ENCODE assay signal across 8 cellular contexts in genomic region chrX:137051978-137052640, GRCh38. TPM values are rescaled to one million over a fixed set of nuclear protein-coding genes. Genes with fewer than 3 reads are reported as not detected.
DNase-seq lines count a peak whose midpoint lies in the region; ATAC-seq and TF ChIP-seq lines count a peak whose summit lies in the region.

No MANE protein-coding gene starts in this region.

- no peak for TF ChIP-seq POLR2A in sigmoid colon (IDR thresholded peaks at IDR 0.05)

- 2 to 4% methylated on average over 37 of the region's 37 CpGs for WGBS in sigmoid colon, 2 donors

- H3K4me3 Mint-ChIP-seq in T-cell = peak overlapping the region; percentile 81 to 87 (median 83)

- H3K27me3 ChIP-seq in adipocyte (replicated peaks; ENCODE audit: control insufficient read depth, insufficient read depth, low read length) (peaks cover 66% of the 10 kb centered on the region), sigmoid colon (no peaks in the 10 kb centered on the region)

- peak; percentile 21 to 67 (median 46) for TF ChIP-seq CTCF in sigmoid colon (IDR thresholded peaks at IDR 0.05)

- intact Hi-C loops in sigmoid colon (cut with DNase I) = loop anchor here (2.0 kb wide), 1 partner anchor 97 kb away; no protein-coding TSS in a partner anchor

- DNase-seq in GM03348 (ENCODE audit: low spot score) (peak; percentile 79), H4 (ENCODE audit: low spot score) (peak; percentile 40), LoVo (ENCODE audit: low spot score) (peak; percentile 20), T-cell (peak; percentile 56 to 82 (median 74)), adipocyte (ENCODE audit: low read depth) (peak; percentile 72), hypothalamus (lab: John Stamatoyannopoulos, UW) (peak in 46 of 51 donors; percentile 0 to 56 (median 10)), sigmoid colon (peak; percentile 67), hippocampal formation (lab: John Stamatoyannopoulos, UW) (no peak)

- peak overlapping the region in 1 of 2 donors; percentile 49 for H3K27ac Mint-ChIP-seq in T-cell

- no peaks in the 10 kb centered on the region for H3K36me3 ChIP-seq in adipocyte (ENCODE audit: control insufficient read depth, insufficient read depth, low read length, severe bottlenecking)
- no peaks in the 10 kb centered on the region for H3K36me3 ChIP-seq in sigmoid colon

- H3K4me1 ChIP-seq in adipocyte (ENCODE audit: control insufficient read depth, insufficient read depth, low read length) = peaks cover 3% of the 10 kb centered on the region
- peaks cover 0 to 16% (median 5%) of the 10 kb centered on the region in 4 donors for H3K4me1 ChIP-seq in sigmoid colon

- H3K36me3 Mint-ChIP-seq in T-cell = no peaks in the 10 kb centered on the region

- H3K9me3 Mint-ChIP-seq in T-cell = no peaks in the 10 kb centered on the region

- H3K4me1 Mint-ChIP-seq in T-cell = peaks cover 0 to 15% (median 9%) of the 10 kb centered on the region in 3 donors

- CTCF ChIA-PET in T-cell (lab: Charles Lee) = interaction anchor here (0.6 to 1.1 kb wide), 7 partner anchors 10 to 363 kb away, joined by 3 to 5 read pairs (median 3); no protein-coding TSS in a partner anchor

- no peak overlapping the region for H3K27ac ChIP-seq in sigmoid colon

- H3K9me3 ChIP-seq in adipocyte (ENCODE audit: control insufficient read depth, low read length) (no peaks in the 10 kb centered on the region), sigmoid colon (no peaks in the 10 kb centered on the region)

- no peak overlapping the region for H3K9ac ChIP-seq in adipocyte (ENCODE audit: low read length)

- peak; percentile 88 to 98 (median 93) for ATAC-seq in T-cell (replicated peaks in 1 of 4)

- H3K27me3 Mint-ChIP-seq in T-cell = peaks cover 21 to 43% of the 10 kb centered on the region in 2 donors

- TF ChIP-seq EP300 in sigmoid colon (IDR thresholded peaks at IDR 0.05) = no peak

- POLR2A ChIA-PET in T-cell (lab: Charles Lee) = interaction anchor here (0.6 kb wide), 2 partner anchors 154 to 552 kb away, joined by 3 read pairs; no protein-coding TSS in a partner anchor

- H3K4me3 ChIP-seq in adipocyte (ENCODE audit: low read length) (peak overlapping the region; percentile 74), sigmoid colon (peak overlapping the region; percentile 8 to 47 (median 38))

RNA-seq across cellular contexts. Expression of gene GPR101, which starts 18.3 kb away (rescaled TPM):
- total RNA-seq in H4 (2014; rRNA removed; shearing (Covaris generic)) = not detected in 2 replicates
- 1 to 10 TPM in 1 of 5 donors, not detected in 4; 1.1 TPM for total RNA-seq in T-cell
- not detected for total RNA-seq in sigmoid colon
- not detected for polyA plus RNA-seq in sigmoid colon

Comparison
In these comparisons a context has a peak if more than half of its experiments do, and no peak if none do; other contexts are left out.
1. DNase-seq: peak in GM03348 (single experiment), H4 (single experiment), LoVo (single experiment), T-cell (34 of 34), adipocyte (single experiment), hypothalamus (46 of 51) and sigmoid colon (single experiment); none in hippocampal formation (0 of 2).